16 cellular contexts compared by ENCODE assay signal in the genomic region with DNA sequence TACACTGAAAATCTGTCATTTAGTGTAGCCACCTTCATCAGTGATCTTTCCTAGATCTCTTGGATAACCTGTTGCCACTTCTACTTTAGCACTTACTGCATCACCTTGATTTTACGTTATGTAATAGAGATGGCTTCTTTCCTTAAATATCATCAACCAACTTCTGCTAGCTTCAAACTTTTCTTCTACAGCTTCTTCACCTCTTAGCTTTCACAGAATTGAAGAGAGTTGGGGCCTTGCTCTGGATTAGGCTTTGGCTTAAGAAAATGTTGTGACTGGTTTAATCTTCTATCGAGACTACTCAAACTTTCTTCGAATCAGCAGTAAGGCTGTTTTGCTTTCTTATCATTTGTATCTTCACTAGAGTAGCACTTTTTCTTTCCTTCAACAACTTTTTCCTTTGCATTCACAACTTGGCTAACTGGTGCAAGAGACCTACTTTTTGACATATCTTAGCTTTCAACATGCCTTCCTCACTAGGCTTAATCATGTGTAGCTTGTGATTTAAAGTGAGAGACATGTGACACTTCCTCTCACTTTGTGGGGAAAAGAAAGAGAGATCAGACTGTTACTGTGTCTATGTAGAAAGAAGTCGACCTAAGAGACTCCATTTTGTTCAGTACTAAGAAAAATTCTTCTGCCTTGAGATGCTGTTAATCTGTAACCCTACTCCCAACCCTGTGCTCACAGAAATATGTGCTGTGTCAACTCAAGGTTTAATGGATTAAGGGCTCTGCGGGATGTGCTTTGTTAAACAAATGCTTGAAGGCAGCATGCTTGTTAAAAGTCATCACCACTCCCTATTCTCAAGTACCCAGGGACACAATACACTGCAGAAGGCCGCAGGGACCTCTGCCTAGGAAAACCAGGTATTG.
DNase-seq lines count a peak whose midpoint lies in the region; ATAC-seq, FAIRE-seq and TF ChIP-seq lines count a peak whose summit lies in the region.
"Had no signal": no experiment of that assay in that cellular context is flagged by ENCODE, and none has a peak within 500 bp of the region (broad histone marks: within the 10 kb centered on the region; RNA-seq: fewer than 3 reads in every experiment).

No MANE protein-coding gene starts in this region.

- peak; percentile 81 for DNase-seq in RCC 7860 (ENCODE audit: low spot score)
- peak; percentile 70 for DNase-seq in iPS DF 6.9 (ENCODE audit: low read depth, low spot score)
- peak; percentile 48 for DNase-seq in retinal pigment epithelial cell (ENCODE audit: low read depth)
- no peak for DNase-seq in foreskin keratinocyte
- no peak for DNase-seq in hypothalamus (lab: John Stamatoyannopoulos, UW)
- DNase-seq: activated CD8-positive, alpha-beta memory T cell treated with anti-CD3 and anti-CD28 coated beads, Interleukin-2, amount 50 U/mL, for 48 hours; aorta; COR-L47; effector memory CD4-positive, alpha-beta T cell; HCEC 1CT; NCI-H2107; retina had no signal

- peaks cover 41% of the 10 kb centered on the region for H3K4me1 ChIP-seq in HUES48 (ENCODE audit: control insufficient read depth, insufficient read depth, low read length)
- peaks cover 6% of the 10 kb centered on the region; the same call in 1 of the 2 replicates for H3K4me1 ChIP-seq in iPS DF 6.9 (ENCODE audit: control insufficient read depth, insufficient read depth, low read length)
- H3K4me1 ChIP-seq in foreskin keratinocyte = no peaks in the 10 kb centered on the region

- H3K9me3 ChIP-seq in HUES48 (ENCODE audit: control insufficient read depth, insufficient read depth, low read length) (no peaks in the 10 kb centered on the region), iPS DF 6.9 (ENCODE audit: control insufficient read depth, insufficient read depth, low read length) (no peaks in the 10 kb centered on the region)

- H3K27ac ChIP-seq in HUES48 (ENCODE audit: low read depth, low read length) = peak overlapping the region; percentile 83
- H3K27ac ChIP-seq in iPS DF 6.9 (ENCODE audit: low read length) = no peak overlapping the region
- no peak overlapping the region for H3K27ac ChIP-seq in foreskin keratinocyte
- H3K27ac ChIP-seq: KMS-11 had no signal

- TF ChIP-seq CTCF in retinal pigment epithelial cell (conservative IDR thresholded peaks at IDR 0.05; ENCODE audit: low read depth, low read length) = no peak
- no peak for TF ChIP-seq CTCF in foreskin keratinocyte (conservative IDR thresholded peaks at IDR 0.05)

- peak overlapping the region; percentile 57 for H3K9ac ChIP-seq in HUES48 (ENCODE audit: low read depth, low read length)
- H3K9ac ChIP-seq: KMS-11 had no signal

- H3K4me3 ChIP-seq in HUES48 (ENCODE audit: low read depth, low read length) = peak overlapping the region; percentile 45
- H3K4me3 ChIP-seq in iPS DF 6.9 (ENCODE audit: low read length) = no peak overlapping the region
- H3K4me3 ChIP-seq in retinal pigment epithelial cell (ENCODE audit: low read length) = no peak overlapping the region

- no CpG with 5 or more reads among the region's 6 CpGs for WGBS in iPS DF 6.9 (ENCODE audit: insufficient coverage, insufficient read length)

- ATAC-seq in foreskin keratinocyte (no peak), HG03442 (IDR thresholded peaks at IDR 0.05; ENCODE audit: unreplicated experiment) (no peak)

- peak; percentile 94 for FAIRE-seq in RCC 7860 (lab: Jason Lieb, UNC)
- FAIRE-seq: GM19239 had no signal

- H3K27me3 ChIP-seq in HUES48 (ENCODE audit: control insufficient read depth, insufficient read depth, low read length) (peaks cover 15% of the 10 kb centered on the region), iPS DF 6.9 (ENCODE audit: control insufficient read depth, insufficient read depth, low read length) (no peaks in the 10 kb centered on the region), foreskin keratinocyte (peaks cover 6% of the 10 kb centered on the region)

- H3K36me3 ChIP-seq in HUES48 (ENCODE audit: control insufficient read depth, insufficient read depth, low read length) (no peaks in the 10 kb centered on the region), iPS DF 6.9 (ENCODE audit: control insufficient read depth, insufficient read depth, low read length) (no peaks in the 10 kb centered on the region)

Comparison
In these comparisons a context has a peak if more than half of its experiments do, and no peak if none do; other contexts are left out.
1. DNase-seq: peak in RCC 7860 (single experiment), iPS DF 6.9 (single experiment) and retinal pigment epithelial cell (single experiment); none in foreskin keratinocyte (0 of 2) and hypothalamus (0 of 51).